Comparison of ENCODE assay signal across 34 cellular contexts in the genomic region with DNA sequence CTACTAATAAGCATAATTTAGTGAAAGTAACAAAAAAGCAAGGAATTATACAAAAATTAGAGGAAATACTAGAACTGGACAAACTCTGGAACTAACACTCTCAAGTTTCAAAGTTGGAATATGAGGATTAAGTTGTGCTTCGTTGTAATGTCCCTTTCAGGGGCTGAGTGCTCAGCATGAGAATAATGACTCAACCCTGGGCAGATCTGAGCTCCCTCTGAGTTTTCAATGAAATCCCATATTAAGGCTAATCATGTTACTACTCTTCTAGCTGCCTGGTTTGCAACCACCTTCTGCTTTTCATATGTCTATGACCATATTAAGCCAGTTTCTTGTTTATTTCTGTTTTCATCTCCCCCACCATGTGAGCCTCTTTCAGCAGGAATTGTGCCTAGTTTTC.
"Had no signal": no experiment of that assay in that cellular context is flagged by ENCODE, and none has a peak within 500 bp of the region (broad histone marks: within the 10 kb centered on the region; RNA-seq: fewer than 3 reads in every experiment).

No MANE protein-coding gene starts in this region.

- H3K4me2 ChIP-seq: hepatocyte had no signal

- H3K27ac ChIP-seq: ascending aorta, esophagus muscularis mucosa, foreskin keratinocyte, gastrocnemius medialis, heart right ventricle, hepatocyte, WERI-Rb-1 had no signal

- H3K9me3 ChIP-seq: ascending aorta, esophagus muscularis mucosa, gastrocnemius medialis had no signal

- H3K9me3 Mint-ChIP-seq: activated CD4-positive, alpha-beta T cell treated with anti-CD3 and anti-CD28 coated beads, Interleukin-2, amount 10 ng/mL, durations not matched to agents 24 days and 14 days; activated naive CD8-positive, alpha-beta T cell treated with anti-CD3 and anti-CD28 coated beads, Interleukin-2, amount 10 ng/mL, durations not matched to agents 7 days and 5 days; activated T-helper 1 cell treated with anti-CD3 and anti-CD28 coated beads, Interleukin-12 subunit alpha, Interleukin-12 subunit beta, Interleukin-2, Interleukin-4 antibody, amounts not matched to agents 30 ng/mL and 10 ng/mL and 1 ng/mL, durations not matched to agents 14 hours and 24 hours and 36 hours; effector memory CD8-positive, alpha-beta T cell had no signal

- H3K4me3 Mint-ChIP-seq: activated CD4-positive, alpha-beta memory T cell treated with anti-CD3 and anti-CD28 coated beads for 36 hours; activated CD4-positive, alpha-beta T cell treated with anti-CD3 and anti-CD28 coated beads for 36 hours; activated CD4-positive, alpha-beta T cell treated with anti-CD3 and anti-CD28 coated beads, Interleukin-2, amount 10 ng/mL, durations not matched to agents 24 days and 14 days; activated CD8-positive, alpha-beta memory T cell treated with anti-CD3 and anti-CD28 coated beads, Interleukin-2, amount 10 ng/mL, durations not matched to agents 7 days and 5 days; activated CD8-positive, alpha-beta T cell treated with anti-CD3 and anti-CD28 coated beads, Interleukin-2, amount 10 ng/mL, durations not matched to agents 7 days and 5 days; activated naive CD4-positive, alpha-beta T cell treated with anti-CD3 and anti-CD28 coated beads, Interleukin-2, amount 10 ng/mL, durations not matched to agents 7 days and 5 days; activated naive CD8-positive, alpha-beta T cell treated with anti-CD3 and anti-CD28 coated beads, Interleukin-2, amount 10 ng/mL, durations not matched to agents 7 days and 5 days; activated T-helper 1 cell treated with anti-CD3 and anti-CD28 coated beads, Interleukin-12 subunit alpha, Interleukin-12 subunit beta, Interleukin-2, Interleukin-4 antibody, amounts not matched to agents 30 ng/mL and 10 ng/mL and 1 ng/mL, durations not matched to agents 14 hours and 24 hours and 36 hours; brain; effector memory CD8-positive, alpha-beta T cell; T-helper 17 cell; T-helper 2 cell treated with Interferon-gamma antibody and Interleukin-4, amounts not matched to agents 5 μg/mL and 100 μg/mL, for 36 hours had no signal

- H3K36me3 Mint-ChIP-seq: activated CD4-positive, alpha-beta memory T cell treated with anti-CD3 and anti-CD28 coated beads for 36 hours; activated CD8-positive, alpha-beta memory T cell treated with anti-CD3 and anti-CD28 coated beads, Interleukin-2, amount 10 ng/mL, durations not matched to agents 7 days and 5 days; activated naive CD4-positive, alpha-beta T cell treated with anti-CD3 and anti-CD28 coated beads, Interleukin-2, amount 10 ng/mL, durations not matched to agents 7 days and 5 days; activated naive CD4-positive, alpha-beta T cell treated with anti-CD3 and anti-CD28 coated beads, Interleukin-2, amount 50 U/mL, for 72 hours; activated naive CD8-positive, alpha-beta T cell treated with anti-CD3 and anti-CD28 coated beads, Interleukin-2, amount 10 ng/mL, durations not matched to agents 7 days and 5 days; brain had no signal

- H3K36me3 ChIP-seq: ascending aorta, esophagus muscularis mucosa, gastrocnemius medialis, heart right ventricle, WERI-Rb-1 had no signal

- H3K4me1 Mint-ChIP-seq: activated CD4-positive, alpha-beta T cell treated with anti-CD3 and anti-CD28 coated beads for 36 hours; activated CD4-positive, alpha-beta T cell treated with anti-CD3 and anti-CD28 coated beads, Interleukin-2, amount 10 ng/mL, durations not matched to agents 24 days and 14 days; activated CD8-positive, alpha-beta memory T cell treated with anti-CD3 and anti-CD28 coated beads, Interleukin-2, amount 10 ng/mL, durations not matched to agents 7 days and 5 days; activated naive CD4-positive, alpha-beta T cell treated with anti-CD3 and anti-CD28 coated beads, Interleukin-2, amount 10 ng/mL, durations not matched to agents 7 days and 5 days; activated naive CD8-positive, alpha-beta T cell treated with anti-CD3 and anti-CD28 coated beads, Interleukin-2, amount 10 ng/mL, durations not matched to agents 7 days and 5 days; brain; T-helper 17 cell had no signal

- H3K27me3 ChIP-seq: ascending aorta, esophagus muscularis mucosa, foreskin keratinocyte, gastrocnemius medialis, heart right ventricle, hepatocyte had no signal

- H3K27ac Mint-ChIP-seq: activated CD4-positive, alpha-beta memory T cell treated with anti-CD3 and anti-CD28 coated beads for 36 hours; activated CD4-positive, alpha-beta T cell treated with anti-CD3 and anti-CD28 coated beads for 36 hours; activated CD4-positive, alpha-beta T cell treated with anti-CD3 and anti-CD28 coated beads, Interleukin-2, amount 10 ng/mL, durations not matched to agents 24 days and 14 days; activated CD8-positive, alpha-beta memory T cell treated with anti-CD3 and anti-CD28 coated beads, Interleukin-2, amount 10 ng/mL, durations not matched to agents 7 days and 5 days; activated CD8-positive, alpha-beta T cell treated with anti-CD3 and anti-CD28 coated beads, Interleukin-2, amount 10 ng/mL, durations not matched to agents 7 days and 5 days; activated naive CD4-positive, alpha-beta T cell treated with anti-CD3 and anti-CD28 coated beads, Interleukin-2, amount 10 ng/mL, durations not matched to agents 7 days and 5 days; activated naive CD4-positive, alpha-beta T cell treated with anti-CD3 and anti-CD28 coated beads, Interleukin-2, amount 50 U/mL, for 72 hours; activated naive CD8-positive, alpha-beta T cell treated with anti-CD3 and anti-CD28 coated beads, Interleukin-2, amount 10 ng/mL, durations not matched to agents 7 days and 5 days; activated T-helper 1 cell treated with anti-CD3 and anti-CD28 coated beads, Interleukin-12 subunit alpha, Interleukin-12 subunit beta, Interleukin-2, Interleukin-4 antibody, amounts not matched to agents 30 ng/mL and 10 ng/mL and 1 ng/mL, durations not matched to agents 14 hours and 24 hours and 36 hours; activated T-helper 2 cell treated with anti-CD3 and anti-CD28 coated beads, Interferon-gamma antibody, Interleukin-2, Interleukin-4, amounts not matched to agents 10 μg/mL and 5 μg/mL and 100 μg/mL, durations not matched to agents 14 hours and 24 hours and 36 hours; brain; effector memory CD8-positive, alpha-beta T cell; T-helper 17 cell; T-helper 2 cell treated with Interferon-gamma antibody and Interleukin-4, amounts not matched to agents 5 μg/mL and 100 μg/mL, for 36 hours had no signal

- H3K4me3 ChIP-seq: ascending aorta, esophagus muscularis mucosa, gastrocnemius medialis, heart right ventricle, hepatocyte had no signal

- H2AFZ ChIP-seq: hepatocyte had no signal

- H3K79me2 ChIP-seq: hepatocyte had no signal

- H3K4me1 ChIP-seq: ascending aorta, esophagus muscularis mucosa, foreskin keratinocyte, gastrocnemius medialis, heart right ventricle had no signal

- DNase-seq: activated CD4-positive, alpha-beta memory T cell treated with anti-CD3 and anti-CD28 coated beads for 36 hours; activated CD4-positive, alpha-beta T cell treated with anti-CD3 and anti-CD28 coated beads for 36 hours; activated CD4-positive, alpha-beta T cell treated with anti-CD3 and anti-CD28 coated beads, Interleukin-2, amount 10 ng/mL, durations not matched to agents 24 days and 14 days; activated CD4-positive, CD25-positive, alpha-beta regulatory T cell; activated CD4-positive, CD25-positive, alpha-beta regulatory T cell treated with anti-CD3 and anti-CD28 coated beads, Interleukin-2, amount 50 U/mL, for 72 hours; activated CD8-positive, alpha-beta memory T cell treated with anti-CD3 and anti-CD28 coated beads, Interleukin-2, amount 10 ng/mL, durations not matched to agents 7 days and 5 days; activated CD8-positive, alpha-beta memory T cell treated with anti-CD3 and anti-CD28 coated beads, Interleukin-2, amount 50 U/mL, for 4 hours; activated CD8-positive, alpha-beta T cell treated with anti-CD3 and anti-CD28 coated beads, Interleukin-2, amount 10 ng/mL, durations not matched to agents 7 days and 5 days; activated gamma-delta T cell; activated naive CD4-positive, alpha-beta T cell; activated naive CD4-positive, alpha-beta T cell treated with anti-CD3 and anti-CD28 coated beads, Interleukin-2, amount 10 ng/mL, durations not matched to agents 7 days and 5 days; activated naive CD8-positive, alpha-beta T cell treated with anti-CD3 and anti-CD28 coated beads, Interleukin-2, amount 10 ng/mL, durations not matched to agents 7 days and 5 days; activated T-cell treated with anti-CD3 and anti-CD28 coated beads, Interleukin-2, amount 50 U/mL, for 1 hour; activated T-cell treated with anti-CD3 and anti-CD28 coated beads, Interleukin-2, amount 50 U/mL, for 48 hours; cortex of kidney; dermis blood vessel endothelial cell; effector CD4-positive, alpha-beta T cell; effector memory CD8-positive, alpha-beta T cell; erythroblast; foreskin keratinocyte; gastrocnemius medialis; glutamatergic neuron; heart right ventricle; T-helper 17 cell; T1000; WERI-Rb-1 had no signal

- ATAC-seq: activated CD4-positive, alpha-beta T cell treated with anti-CD3 and anti-CD28 coated beads for 36 hours; activated CD8-positive, alpha-beta memory T cell treated with anti-CD3 and anti-CD28 coated beads, Interleukin-2, amount 10 ng/mL, durations not matched to agents 7 days and 5 days; activated CD8-positive, alpha-beta T cell treated with anti-CD3 and anti-CD28 coated beads, Interleukin-2, amount 10 ng/mL, durations not matched to agents 7 days and 5 days; activated naive CD4-positive, alpha-beta T cell treated with anti-CD3 and anti-CD28 coated beads, Interleukin-2, amount 50 U/mL, for 72 hours; effector memory CD8-positive, alpha-beta T cell; foreskin keratinocyte; gastrocnemius medialis; heart right ventricle; T-helper 17 cell had no signal

- H3K27me3 Mint-ChIP-seq: activated CD4-positive, alpha-beta memory T cell treated with anti-CD3 and anti-CD28 coated beads for 36 hours; activated CD4-positive, alpha-beta T cell treated with anti-CD3 and anti-CD28 coated beads for 36 hours; activated CD4-positive, alpha-beta T cell treated with anti-CD3 and anti-CD28 coated beads, Interleukin-2, amount 10 ng/mL, durations not matched to agents 24 days and 14 days; activated CD8-positive, alpha-beta memory T cell treated with anti-CD3 and anti-CD28 coated beads, Interleukin-2, amount 10 ng/mL, durations not matched to agents 7 days and 5 days; activated naive CD4-positive, alpha-beta T cell treated with anti-CD3 and anti-CD28 coated beads, Interleukin-2, amount 10 ng/mL, durations not matched to agents 7 days and 5 days; activated naive CD8-positive, alpha-beta T cell treated with anti-CD3 and anti-CD28 coated beads, Interleukin-2, amount 10 ng/mL, durations not matched to agents 7 days and 5 days; brain; effector memory CD8-positive, alpha-beta T cell; T-helper 17 cell had no signal
